ENCODE assay signal across 8 cellular contexts in genomic region chr7:151079199-151079910, GRCh38. TPM values are rescaled to one million over a fixed set of nuclear protein-coding genes. Genes with fewer than 3 reads are reported as not detected.
A peak's percentile ranks its signal among the peaks of the same experiment; 100 is the strongest.
DNase-seq lines count a peak whose midpoint lies in the region; ATAC-seq and TF ChIP-seq lines count a peak whose summit lies in the region.

No MANE protein-coding gene starts in this region.

- peak overlapping the region; percentile 75 to 87 for H3K4me3 ChIP-seq in ascending aorta
- H3K4me3 ChIP-seq in left lung, result peak overlapping the region; percentile 94 to 98
- peak overlapping the region; percentile 76 for H3K4me3 ChIP-seq in thymus (ENCODE audit: low read length)

- peak overlapping the region in 1 of 2 donors; percentile 95 for H3K27ac ChIP-seq in ascending aorta
- peak overlapping the region in 1 of 2 donors; percentile 91 for H3K27ac ChIP-seq in left lung
- no peak overlapping the region for H3K27ac ChIP-seq in thymus (ENCODE audit: low read depth)

- TF ChIP-seq CTCF in ascending aorta (IDR thresholded peaks at IDR 0.05) (no peak), left lung (IDR thresholded peaks at IDR 0.05) (no peak)

- H3K9me3 ChIP-seq in ascending aorta, result no peaks in the 10 kb centered on the region
- H3K9me3 ChIP-seq in left lung, result no peaks in the 10 kb centered on the region
- H3K9me3 ChIP-seq in thymus (ENCODE audit: control insufficient read depth), result no peaks in the 10 kb centered on the region

- intact Hi-C loops in ascending aorta (cut with DNase I) (no loop called here), left lung (cut with DNase I) (no loop called here)

- WGBS in thymus, result 94% methylated on average over 27 of the region's 27 CpGs

- H3K27me3 ChIP-seq in ascending aorta (no peaks in the 10 kb centered on the region), left lung (no peaks in the 10 kb centered on the region), thymus (ENCODE audit: control insufficient read depth, insufficient read depth) (peaks cover 10% of the 10 kb centered on the region)

- H3K4me1 Mint-ChIP-seq in activated CD8-positive, alpha-beta memory T cell treated with anti-CD3 and anti-CD28 coated beads, Interleukin-2, amount 10 ng/mL, durations not matched to agents 7 days and 5 days, result peaks cover 40% of the 10 kb centered on the region

- DNase-seq in activated CD8-positive, alpha-beta memory T cell treated with anti-CD3 and anti-CD28 coated beads, Interleukin-2, amount 10 ng/mL, durations not matched to agents 7 days and 5 days, result no peak
- DNase-seq in activated CD8-positive, alpha-beta memory T cell treated with anti-CD3 and anti-CD28 coated beads, Interleukin-2, amount 50 U/mL, for 48 hours, result no peak
- peak in 1 of 2 donors; percentile 61 for DNase-seq in ascending aorta (ENCODE audit: low spot score in 2 of 2)
- DNase-seq in left lung, result peak in 1 of 2 donors; percentile 76
- no peak for DNase-seq in cerebellar cortex (ENCODE audit: low spot score)
- no peak for DNase-seq in central memory CD4-positive, alpha-beta T cell

- no peaks in the 10 kb centered on the region for H3K9me3 Mint-ChIP-seq in activated CD8-positive, alpha-beta memory T cell treated with anti-CD3 and anti-CD28 coated beads, Interleukin-2, amount 10 ng/mL, durations not matched to agents 7 days and 5 days (ENCODE audit: low read depth)

- peak overlapping the region; percentile 93 for H3K4me3 Mint-ChIP-seq in activated CD8-positive, alpha-beta memory T cell treated with anti-CD3 and anti-CD28 coated beads, Interleukin-2, amount 10 ng/mL, durations not matched to agents 7 days and 5 days

- H3K36me3 ChIP-seq in ascending aorta (peaks cover 16 to 29% of the 10 kb centered on the region in 2 donors), left lung (peaks cover 5 to 30% of the 10 kb centered on the region in 2 donors), thymus (ENCODE audit: control insufficient read depth, insufficient read depth) (peaks cover 38% of the 10 kb centered on the region)

- CTCF ChIA-PET in activated CD8-positive, alpha-beta memory T cell treated with anti-CD3 and anti-CD28 coated beads, Interleukin-2, amount 10 ng/mL, durations not matched to agents 7 days and 5 days (lab: Charles Lee), result interaction anchor here (2.2 to 2.5 kb wide), 2 partner anchors 9 to 19 kb away, joined by 6 to 7 read pairs; no protein-coding TSS in a partner anchor

- peak overlapping the region; percentile 82 for H3K27ac Mint-ChIP-seq in activated CD8-positive, alpha-beta memory T cell treated with anti-CD3 and anti-CD28 coated beads, Interleukin-2, amount 10 ng/mL, durations not matched to agents 7 days and 5 days

- H3K36me3 Mint-ChIP-seq in activated CD8-positive, alpha-beta memory T cell treated with anti-CD3 and anti-CD28 coated beads, Interleukin-2, amount 10 ng/mL, durations not matched to agents 7 days and 5 days, result peaks cover 9% of the 10 kb centered on the region

- H3K27me3 Mint-ChIP-seq in activated CD8-positive, alpha-beta memory T cell treated with anti-CD3 and anti-CD28 coated beads, Interleukin-2, amount 10 ng/mL, durations not matched to agents 7 days and 5 days, result no peaks in the 10 kb centered on the region

- H3K4me1 ChIP-seq in ascending aorta, result peaks cover 24 to 30% of the 10 kb centered on the region in 2 donors
- peaks cover 35 to 56% of the 10 kb centered on the region in 2 donors for H3K4me1 ChIP-seq in left lung
- peaks cover 29% of the 10 kb centered on the region for H3K4me1 ChIP-seq in thymus (ENCODE audit: control insufficient read depth, insufficient read depth, low read length)

- ATAC-seq in activated CD8-positive, alpha-beta memory T cell treated with anti-CD3 and anti-CD28 coated beads, Interleukin-2, amount 10 ng/mL, durations not matched to agents 7 days and 5 days, result no peak
- ATAC-seq in left lung, result no peak
- no peak for ATAC-seq in HG03442 (IDR thresholded peaks at IDR 0.05; ENCODE audit: unreplicated experiment)

RNA-seq across cellular contexts. Expression of gene FASTK, which starts 1.3 kb away (rescaled TPM):
- 10 to 100 TPM; 77.7 to 79.5 TPM for total RNA-seq in activated CD8-positive, alpha-beta memory T cell treated with anti-CD3 and anti-CD28 coated beads, Interleukin-2, amount 10 ng/mL, durations not matched to agents 7 days and 5 days
- 121 TPM for total RNA-seq in ascending aorta
- total RNA-seq in left lung, result 10 to 100 TPM; 63.5 to 65.7 TPM
- 142 TPM for polyA plus RNA-seq in thymus

RNA-seq across cellular contexts. Expression of gene TMUB1, which starts 3.9 kb away (rescaled TPM):
- 10 to 100 TPM; 83.1 to 85.7 TPM for total RNA-seq in activated CD8-positive, alpha-beta memory T cell treated with anti-CD3 and anti-CD28 coated beads, Interleukin-2, amount 10 ng/mL, durations not matched to agents 7 days and 5 days
- 143 TPM for total RNA-seq in ascending aorta
- total RNA-seq in left lung, result 10 to 100 TPM; 39.6 to 49.1 TPM
- polyA plus RNA-seq in thymus, result 68.4 TPM

RNA-seq across cellular contexts. Expression of gene AGAP3, which starts 6.9 kb away (rescaled TPM):
- total RNA-seq in activated CD8-positive, alpha-beta memory T cell treated with anti-CD3 and anti-CD28 coated beads, Interleukin-2, amount 10 ng/mL, durations not matched to agents 7 days and 5 days, result 10 to 100 TPM; 30.0 to 36.2 TPM
- total RNA-seq in ascending aorta (82.6 TPM), left lung (100 to 1,000 TPM; 161 to 167 TPM)
- 43.2 TPM for polyA plus RNA-seq in thymus

RNA-seq across cellular contexts. Expression of gene SLC4A2, which starts 20.0 kb away (rescaled TPM):
- 100 to 1,000 TPM; 114 to 121 TPM for total RNA-seq in activated CD8-positive, alpha-beta memory T cell treated with anti-CD3 and anti-CD28 coated beads, Interleukin-2, amount 10 ng/mL, durations not matched to agents 7 days and 5 days
- 390 TPM for total RNA-seq in ascending aorta
- total RNA-seq in left lung, result 100 to 1,000 TPM; 191 to 205 TPM
- 89.5 TPM for polyA plus RNA-seq in thymus

RNA-seq across cellular contexts. Expression of gene CDK5, which starts 21.7 kb away (rescaled TPM):
- 10 to 100 TPM; 18.1 to 24.4 TPM for total RNA-seq in activated CD8-positive, alpha-beta memory T cell treated with anti-CD3 and anti-CD28 coated beads, Interleukin-2, amount 10 ng/mL, durations not matched to agents 7 days and 5 days
- 15.8 TPM for total RNA-seq in ascending aorta
- total RNA-seq in left lung, result 10 to 100 TPM; 15.6 to 17.1 TPM
- 8.9 TPM for polyA plus RNA-seq in thymus
